8 cellular contexts compared by ENCODE assay signal in genomic region chr15:52567886-52568568, GRCh38. TPM values are rescaled to one million over a fixed set of nuclear protein-coding genes. Genes with fewer than 3 reads are reported as not detected.
DNase-seq lines count a peak whose midpoint lies in the region; ATAC-seq and TF ChIP-seq lines count a peak whose summit lies in the region.

No MANE protein-coding gene starts in this region.

- H3K9me3 Mint-ChIP-seq in T-helper 1 cell treated with Interleukin-12 subunit alpha and Interleukin-12 subunit beta and Interleukin-4 antibody, amounts not matched to agents 30 μg/mL and 1 μg/mL, for 36 hours = no peaks in the 10 kb centered on the region

- H3K36me3 ChIP-seq in kidney epithelial cell (ENCODE audit: control insufficient read depth, insufficient read depth, low read length) = no peaks in the 10 kb centered on the region

- in situ Hi-C loops in T47D (cut with HindIII; ENCODE audit: low pct_unique_long_range_greater_than_20kb, low sequenced_read_pairs) = no loop called here

- peak overlapping the region; percentile 98 for H3K27ac Mint-ChIP-seq in T-helper 1 cell treated with Interleukin-12 subunit alpha and Interleukin-12 subunit beta and Interleukin-4 antibody, amounts not matched to agents 30 μg/mL and 1 μg/mL, for 36 hours

- H3K4me1 Mint-ChIP-seq in T-helper 1 cell treated with Interleukin-12 subunit alpha and Interleukin-12 subunit beta and Interleukin-4 antibody, amounts not matched to agents 30 μg/mL and 1 μg/mL, for 36 hours (ENCODE audit: low read depth) = peaks cover 36% of the 10 kb centered on the region

- peak overlapping the region; percentile 68 for H3K4me3 ChIP-seq in AG10803 (ENCODE audit: low read length)
- peak overlapping the region; percentile 75 for H3K4me3 ChIP-seq in kidney epithelial cell (ENCODE audit: low read depth, low read length)

- peak overlapping the region; percentile 95 for H3K4me3 Mint-ChIP-seq in T-helper 1 cell treated with Interleukin-12 subunit alpha and Interleukin-12 subunit beta and Interleukin-4 antibody, amounts not matched to agents 30 μg/mL and 1 μg/mL, for 36 hours

- ATAC-seq in HG03354 (IDR thresholded peaks at IDR 0.05; ENCODE audit: poor library complexity, severe bottlenecking, unreplicated experiment) (peak; percentile 20), GM21367 (IDR thresholded peaks at IDR 0.05; ENCODE audit: unreplicated experiment) (no peak)

- peaks cover 8% of the 10 kb centered on the region for H3K36me3 Mint-ChIP-seq in T-helper 1 cell treated with Interleukin-12 subunit alpha and Interleukin-12 subunit beta and Interleukin-4 antibody, amounts not matched to agents 30 μg/mL and 1 μg/mL, for 36 hours (ENCODE audit: low read depth)

- peak; percentile 5 for DNase-seq in AG10803 (ENCODE audit: low read depth)
- peak; percentile 35 to 48 for DNase-seq in T47D (ENCODE audit: low read depth in 1 of 2, low spot score in 1 of 2)
- DNase-seq in kidney epithelial cell (ENCODE audit: low read depth) = no peak
- DNase-seq in stimulated activated CD4-positive, alpha-beta T cell treated with anti-CD3 and anti-CD28 coated beads, Interleukin-1b, Interleukin-23, amount 100 ng/mL, for 48 hours = peak; percentile 59
- DNase-seq in NCI-H187 (lab: John Stamatoyannopoulos, UW) = no peak

- no peak for TF ChIP-seq CTCF in AG10803 (conservative IDR thresholded peaks at IDR 0.05; ENCODE audit: low read length)
- TF ChIP-seq CTCF in kidney epithelial cell (IDR thresholded peaks at IDR 0.05; ENCODE audit: insufficient read depth, low read length, poor library complexity, severe bottlenecking) = no peak

- H3K27me3 ChIP-seq in kidney epithelial cell (ENCODE audit: control insufficient read depth, insufficient read depth, low read length) = no peaks in the 10 kb centered on the region

- no peaks in the 10 kb centered on the region for H3K27me3 Mint-ChIP-seq in T-helper 1 cell treated with Interleukin-12 subunit alpha and Interleukin-12 subunit beta and Interleukin-4 antibody, amounts not matched to agents 30 μg/mL and 1 μg/mL, for 36 hours (ENCODE audit: low read depth)

RNA-seq across cellular contexts. Expression of gene ARPP19, which starts 0.8 kb away (rescaled TPM):
- 155 and 160 TPM in 2 replicates for total RNA-seq in kidney epithelial cell

RNA-seq across cellular contexts. Expression of gene MYO5A, which starts 39.3 kb away (rescaled TPM):
- total RNA-seq in kidney epithelial cell = 31.4 and 34.2 TPM in 2 replicates

Comparison
In these comparisons a context has a peak if more than half of its experiments do, and no peak if none do; other contexts are left out.
1. DNase-seq: peak in AG10803 (single experiment), T47D (2 of 2) and stimulated activated CD4-positive, alpha-beta T cell treated with anti-CD3 and anti-CD28 coated beads, Interleukin-1b, Interleukin-23, amount 100 ng/mL, for 48 hours (single experiment); none in kidney epithelial cell (single experiment) and NCI-H187 (0 of 2).